ENCODE assay signal across 23 cellular contexts in the genomic region with DNA sequence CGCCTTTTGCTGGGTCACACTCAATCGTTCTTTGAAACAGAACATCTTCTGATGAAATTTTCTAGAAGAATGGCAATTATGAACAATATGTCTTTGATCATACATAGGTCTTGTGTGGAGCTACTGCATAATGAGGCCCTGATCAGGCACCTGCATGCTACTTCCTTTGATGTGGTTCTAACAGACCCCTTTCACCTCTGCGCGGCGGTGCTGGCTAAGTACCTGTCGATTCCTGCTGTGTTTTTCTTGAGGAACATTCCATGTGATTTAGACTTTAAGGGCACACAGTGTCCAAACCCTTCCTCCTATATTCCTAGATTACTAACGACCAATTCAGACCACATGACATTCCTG. TPM values are rescaled to one million over a fixed set of nuclear protein-coding genes. Genes with fewer than 3 reads are reported as not detected.
A peak's percentile ranks its signal among the peaks of the same experiment; 100 is the strongest.
DNase-seq lines count a peak whose midpoint lies in the region; ATAC-seq and TF ChIP-seq lines count a peak whose summit lies in the region.
"Had no signal": no experiment of that assay in that cellular context is flagged by ENCODE, and none has a peak within 500 bp of the region (broad histone marks: within the 10 kb centered on the region; RNA-seq: fewer than 3 reads in every experiment).

No MANE protein-coding gene starts in this region.

- H3K36me3 ChIP-seq in naive thymus-derived CD4-positive, alpha-beta T cell (ENCODE audit: control insufficient read depth in 2 of 3, insufficient read depth in 3 of 3, low read length in 3 of 3), result no peaks in the 10 kb centered on the region
- H3K36me3 ChIP-seq: BE2C, BLaER1 had no signal

- no peak overlapping the region for H3K4me3 ChIP-seq in Jurkat, Clone E6-1 (ENCODE audit: low read length)
- no peak overlapping the region for H3K4me3 ChIP-seq in naive thymus-derived CD4-positive, alpha-beta T cell (ENCODE audit: low read length)
- H3K4me3 ChIP-seq: BLaER1 had no signal

- DNase-seq in activated CD8-positive, alpha-beta T cell treated with anti-CD3 and anti-CD28 coated beads for 36 hours, result peak; percentile 4
- DNase-seq in activated CD8-positive, alpha-beta T cell treated with anti-CD3 and anti-CD28 coated beads, Interleukin-2, amount 10 ng/mL, durations not matched to agents 7 days and 5 days, result no peak
- DNase-seq in Jurkat, Clone E6-1 (ENCODE audit: low read depth, low spot score), result peak; percentile 56
- DNase-seq in naive thymus-derived CD4-positive, alpha-beta T cell, result no peak
- DNase-seq: ACHN; BE2C; C1 segment of cervical spinal cord; CD4-positive, alpha-beta memory T cell; CD4-positive, CD25-positive, alpha-beta regulatory T cell; CD8-positive, alpha-beta memory T cell; COR-L47; DMS 273 treated with DMSO at 0.1 percent for 48 hours; DMS153; DMS53; DMS79; GF-D8 had no signal

- H3K9me3 Mint-ChIP-seq in activated CD8-positive, alpha-beta T cell treated with anti-CD3 and anti-CD28 coated beads for 36 hours, result no peaks in the 10 kb centered on the region
- H3K9me3 Mint-ChIP-seq in activated CD8-positive, alpha-beta T cell treated with anti-CD3 and anti-CD28 coated beads, Interleukin-2, amount 10 ng/mL, durations not matched to agents 7 days and 5 days (ENCODE audit: insufficient read depth), result no peaks in the 10 kb centered on the region
- H3K9me3 Mint-ChIP-seq in naive thymus-derived CD4-positive, alpha-beta T cell, result no peaks in the 10 kb centered on the region
- H3K9me3 Mint-ChIP-seq: CD8-positive, alpha-beta memory T cell had no signal

- H3K9me3 ChIP-seq in naive thymus-derived CD4-positive, alpha-beta T cell (ENCODE audit: control insufficient read depth in 2 of 3, low read length in 3 of 3), result no peaks in the 10 kb centered on the region
- H3K9me3 ChIP-seq: BE2C, BLaER1 had no signal

- peaks cover 9% of the 10 kb centered on the region for H3K4me1 Mint-ChIP-seq in activated CD8-positive, alpha-beta T cell treated with anti-CD3 and anti-CD28 coated beads for 36 hours (ENCODE audit: low read depth)
- H3K4me1 Mint-ChIP-seq in activated CD8-positive, alpha-beta T cell treated with anti-CD3 and anti-CD28 coated beads, Interleukin-2, amount 10 ng/mL, durations not matched to agents 7 days and 5 days (ENCODE audit: low read depth), result peaks cover 16% of the 10 kb centered on the region
- peaks cover 0 to 5% (median 0%) of the 10 kb centered on the region in 7 donors for H3K4me1 Mint-ChIP-seq in naive thymus-derived CD4-positive, alpha-beta T cell
- H3K4me1 Mint-ChIP-seq: CD14-positive monocyte; CD4-positive, alpha-beta memory T cell; CD4-positive, CD25-positive, alpha-beta regulatory T cell; CD8-positive, alpha-beta memory T cell had no signal

- ATAC-seq in activated CD8-positive, alpha-beta T cell treated with anti-CD3 and anti-CD28 coated beads for 36 hours, result no peak
- ATAC-seq in activated CD8-positive, alpha-beta T cell treated with anti-CD3 and anti-CD28 coated beads, Interleukin-2, amount 10 ng/mL, durations not matched to agents 7 days and 5 days, result no peak
- ATAC-seq in GM18520 (IDR thresholded peaks at IDR 0.05; ENCODE audit: unreplicated experiment), result no peak
- ATAC-seq in naive thymus-derived CD4-positive, alpha-beta T cell, result no peak

- no peaks in the 10 kb centered on the region for H3K36me3 Mint-ChIP-seq in activated CD8-positive, alpha-beta T cell treated with anti-CD3 and anti-CD28 coated beads for 36 hours (ENCODE audit: low read depth)
- no peaks in the 10 kb centered on the region for H3K36me3 Mint-ChIP-seq in activated CD8-positive, alpha-beta T cell treated with anti-CD3 and anti-CD28 coated beads, Interleukin-2, amount 10 ng/mL, durations not matched to agents 7 days and 5 days (ENCODE audit: low read depth)
- H3K36me3 Mint-ChIP-seq in naive thymus-derived CD4-positive, alpha-beta T cell, result no peaks in the 10 kb centered on the region
- H3K36me3 Mint-ChIP-seq: CD14-positive monocyte; CD4-positive, alpha-beta memory T cell; CD4-positive, CD25-positive, alpha-beta regulatory T cell; CD8-positive, alpha-beta memory T cell had no signal

- TF ChIP-seq CTCF in activated CD8-positive, alpha-beta T cell treated with anti-CD3 and anti-CD28 coated beads for 36 hours (IDR thresholded peaks at IDR 0.05), result no peak

- POLR2A ChIA-PET in activated CD8-positive, alpha-beta T cell treated with anti-CD3 and anti-CD28 coated beads for 36 hours (lab: Charles Lee), result no interaction called here
- POLR2A ChIA-PET in activated CD8-positive, alpha-beta T cell treated with anti-CD3 and anti-CD28 coated beads, Interleukin-2, amount 10 ng/mL, durations not matched to agents 7 days and 5 days (lab: Charles Lee), result no interaction called here
- POLR2A ChIA-PET in naive thymus-derived CD4-positive, alpha-beta T cell (lab: Charles Lee), result no interaction called here

- H3K4me1 ChIP-seq in naive thymus-derived CD4-positive, alpha-beta T cell (ENCODE audit: control insufficient read depth in 2 of 2, insufficient read depth in 2 of 2, low read length in 2 of 2), result no peaks in the 10 kb centered on the region
- H3K4me1 ChIP-seq: BE2C, BLaER1 had no signal

- peaks cover 0 to 3% of the 10 kb centered on the region in 2 donors for H3K27me3 ChIP-seq in naive thymus-derived CD4-positive, alpha-beta T cell (ENCODE audit: control insufficient read depth in 2 of 2, insufficient read depth in 2 of 2, low read length in 2 of 2)
- H3K27me3 ChIP-seq: BLaER1 had no signal

- H3K27me3 Mint-ChIP-seq in activated CD8-positive, alpha-beta T cell treated with anti-CD3 and anti-CD28 coated beads for 36 hours, result peaks cover 10% of the 10 kb centered on the region
- peaks cover 12% of the 10 kb centered on the region for H3K27me3 Mint-ChIP-seq in activated CD8-positive, alpha-beta T cell treated with anti-CD3 and anti-CD28 coated beads, Interleukin-2, amount 10 ng/mL, durations not matched to agents 7 days and 5 days (ENCODE audit: low read depth)
- peaks cover 15 to 46% (median 40%) of the 10 kb centered on the region in 5 donors for H3K27me3 Mint-ChIP-seq in naive thymus-derived CD4-positive, alpha-beta T cell

- intact Hi-C loops in activated CD8-positive, alpha-beta T cell treated with anti-CD3 and anti-CD28 coated beads for 36 hours (cut with micrococcal nuclease), result no loop called here
- intact Hi-C loops in naive thymus-derived CD4-positive, alpha-beta T cell (cut with micrococcal nuclease), result loop anchor here in 1 of 2 donors (5.0 kb wide), 4 partner anchors 311 to 861 kb away; a partner anchor contains a TSS

- no peak overlapping the region for H3K27ac ChIP-seq in naive thymus-derived CD4-positive, alpha-beta T cell (ENCODE audit: low read depth, low read length)
- H3K27ac ChIP-seq: 22Rv1, BLaER1 had no signal

- no peak overlapping the region for H3K4me3 Mint-ChIP-seq in activated CD8-positive, alpha-beta T cell treated with anti-CD3 and anti-CD28 coated beads for 36 hours
- no peak overlapping the region for H3K4me3 Mint-ChIP-seq in activated CD8-positive, alpha-beta T cell treated with anti-CD3 and anti-CD28 coated beads, Interleukin-2, amount 10 ng/mL, durations not matched to agents 7 days and 5 days
- H3K4me3 Mint-ChIP-seq in naive thymus-derived CD4-positive, alpha-beta T cell, result no peak overlapping the region
- H3K4me3 Mint-ChIP-seq: CD14-positive monocyte; CD4-positive, alpha-beta memory T cell; CD4-positive, CD25-positive, alpha-beta regulatory T cell; CD8-positive, alpha-beta memory T cell had no signal

- H3K27ac Mint-ChIP-seq in activated CD8-positive, alpha-beta T cell treated with anti-CD3 and anti-CD28 coated beads for 36 hours, result no peak overlapping the region
- no peak overlapping the region for H3K27ac Mint-ChIP-seq in activated CD8-positive, alpha-beta T cell treated with anti-CD3 and anti-CD28 coated beads, Interleukin-2, amount 10 ng/mL, durations not matched to agents 7 days and 5 days
- H3K27ac Mint-ChIP-seq in naive thymus-derived CD4-positive, alpha-beta T cell, result no peak overlapping the region
- H3K27ac Mint-ChIP-seq: CD14-positive monocyte; CD4-positive, CD25-positive, alpha-beta regulatory T cell had no signal

- CTCF ChIA-PET in activated CD8-positive, alpha-beta T cell treated with anti-CD3 and anti-CD28 coated beads for 36 hours (lab: Charles Lee), result no interaction called here
- CTCF ChIA-PET in activated CD8-positive, alpha-beta T cell treated with anti-CD3 and anti-CD28 coated beads, Interleukin-2, amount 10 ng/mL, durations not matched to agents 7 days and 5 days (lab: Charles Lee), result no interaction called here
- CTCF ChIA-PET in naive thymus-derived CD4-positive, alpha-beta T cell (lab: Charles Lee), result no interaction called here

RNA-seq across cellular contexts. Expression of a gene that starts 0.5 kb away (rescaled TPM):
- not detected for total RNA-seq in activated CD8-positive, alpha-beta T cell treated with anti-CD3 and anti-CD28 coated beads for 36 hours
- not detected for total RNA-seq in activated CD8-positive, alpha-beta T cell treated with anti-CD3 and anti-CD28 coated beads, Interleukin-2, amount 10 ng/mL, durations not matched to agents 7 days and 5 days
- not detected for polyA plus RNA-seq in Jurkat, Clone E6-1 (2012; ENCODE audit: insufficient read depth, insufficient read length)
- not detected for total RNA-seq in naive thymus-derived CD4-positive, alpha-beta T cell
- polyA plus RNA-seq in naive thymus-derived CD4-positive, alpha-beta T cell, result not detected
- total RNA-seq: A172; A673; CD4-positive, alpha-beta memory T cell; CD4-positive, CD25-positive, alpha-beta regulatory T cell; CD8-positive, alpha-beta memory T cell had no signal
- polyA plus RNA-seq: AG04450; CD14-positive monocyte; CD4-positive, alpha-beta memory T cell; CD4-positive, CD25-positive, alpha-beta regulatory T cell; CD8-positive, alpha-beta memory T cell had no signal

RNA-seq across cellular contexts. Expression of a gene that starts 5.3 kb away (rescaled TPM):
- not detected for total RNA-seq in activated CD8-positive, alpha-beta T cell treated with anti-CD3 and anti-CD28 coated beads for 36 hours
- total RNA-seq in activated CD8-positive, alpha-beta T cell treated with anti-CD3 and anti-CD28 coated beads, Interleukin-2, amount 10 ng/mL, durations not matched to agents 7 days and 5 days, result not detected
- polyA plus RNA-seq in Jurkat, Clone E6-1 (2012; ENCODE audit: insufficient read depth, insufficient read length), result not detected
- total RNA-seq in naive thymus-derived CD4-positive, alpha-beta T cell, result not detected
- polyA plus RNA-seq in naive thymus-derived CD4-positive, alpha-beta T cell, result not detected
- total RNA-seq: A172; CD4-positive, alpha-beta memory T cell; CD4-positive, CD25-positive, alpha-beta regulatory T cell; CD8-positive, alpha-beta memory T cell had no signal
- polyA plus RNA-seq: AG04450; CD14-positive monocyte; CD4-positive, alpha-beta memory T cell; CD4-positive, CD25-positive, alpha-beta regulatory T cell; CD8-positive, alpha-beta memory T cell had no signal

RNA-seq across cellular contexts. Expression of a gene that starts 15.6 kb away (rescaled TPM):
- total RNA-seq in activated CD8-positive, alpha-beta T cell treated with anti-CD3 and anti-CD28 coated beads for 36 hours, result not detected
- total RNA-seq in activated CD8-positive, alpha-beta T cell treated with anti-CD3 and anti-CD28 coated beads, Interleukin-2, amount 10 ng/mL, durations not matched to agents 7 days and 5 days, result not detected
- polyA plus RNA-seq in Jurkat, Clone E6-1 (2012; ENCODE audit: insufficient read depth, insufficient read length), result not detected
- total RNA-seq in naive thymus-derived CD4-positive, alpha-beta T cell, result not detected
- polyA plus RNA-seq in naive thymus-derived CD4-positive, alpha-beta T cell, result not detected
- total RNA-seq: A172; A673; CD4-positive, alpha-beta memory T cell; CD4-positive, CD25-positive, alpha-beta regulatory T cell; CD8-positive, alpha-beta memory T cell had no signal
- polyA plus RNA-seq: AG04450; CD14-positive monocyte; CD4-positive, alpha-beta memory T cell; CD4-positive, CD25-positive, alpha-beta regulatory T cell; CD8-positive, alpha-beta memory T cell had no signal

RNA-seq across cellular contexts. Expression of a gene that starts 20.5 kb away (rescaled TPM):
- total RNA-seq in activated CD8-positive, alpha-beta T cell treated with anti-CD3 and anti-CD28 coated beads for 36 hours, result not detected
- total RNA-seq in activated CD8-positive, alpha-beta T cell treated with anti-CD3 and anti-CD28 coated beads, Interleukin-2, amount 10 ng/mL, durations not matched to agents 7 days and 5 days, result not detected
- polyA plus RNA-seq in Jurkat, Clone E6-1 (2012; ENCODE audit: insufficient read depth, insufficient read length), result not detected
- not detected for total RNA-seq in naive thymus-derived CD4-positive, alpha-beta T cell
- polyA plus RNA-seq in naive thymus-derived CD4-positive, alpha-beta T cell, result not detected
- total RNA-seq: A172; A673; CD4-positive, alpha-beta memory T cell; CD4-positive, CD25-positive, alpha-beta regulatory T cell; CD8-positive, alpha-beta memory T cell had no signal
- polyA plus RNA-seq: AG04450; CD14-positive monocyte; CD4-positive, alpha-beta memory T cell; CD4-positive, CD25-positive, alpha-beta regulatory T cell; CD8-positive, alpha-beta memory T cell had no signal

RNA-seq across cellular contexts. Expression of a gene that starts 31.5 kb away (rescaled TPM):
- total RNA-seq in activated CD8-positive, alpha-beta T cell treated with anti-CD3 and anti-CD28 coated beads for 36 hours, result not detected
- not detected for total RNA-seq in activated CD8-positive, alpha-beta T cell treated with anti-CD3 and anti-CD28 coated beads, Interleukin-2, amount 10 ng/mL, durations not matched to agents 7 days and 5 days
- not detected for polyA plus RNA-seq in Jurkat, Clone E6-1 (2012; ENCODE audit: insufficient read depth, insufficient read length)
- total RNA-seq in naive thymus-derived CD4-positive, alpha-beta T cell, result not detected
- not detected for polyA plus RNA-seq in naive thymus-derived CD4-positive, alpha-beta T cell
- total RNA-seq: A172; A673; CD4-positive, alpha-beta memory T cell; CD4-positive, CD25-positive, alpha-beta regulatory T cell; CD8-positive, alpha-beta memory T cell had no signal
- polyA plus RNA-seq: CD14-positive monocyte; CD4-positive, alpha-beta memory T cell; CD4-positive, CD25-positive, alpha-beta regulatory T cell; CD8-positive, alpha-beta memory T cell had no signal

Comparison
In these comparisons a context has a peak if more than half of its experiments do, and no peak if none do; other contexts are left out.
1. DNase-seq: peak in activated CD8-positive, alpha-beta T cell treated with anti-CD3 and anti-CD28 coated beads for 36 hours (single experiment) and Jurkat, Clone E6-1 (single experiment); none in activated CD8-positive, alpha-beta T cell treated with anti-CD3 and anti-CD28 coated beads, Interleukin-2, amount 10 ng/mL, durations not matched to agents 7 days and 5 days (single experiment) and naive thymus-derived CD4-positive, alpha-beta T cell (0 of 9).